Comparison of ENCODE assay signal across 8 cellular contexts in genomic region chr15:82832601-82833209, GRCh38. TPM values are rescaled to one million over a fixed set of nuclear protein-coding genes. Genes with fewer than 3 reads are reported as not detected.
A peak's percentile ranks its signal among the peaks of the same experiment; 100 is the strongest.
DNase-seq lines count a peak whose midpoint lies in the region; ATAC-seq and TF ChIP-seq lines count a peak whose summit lies in the region.

No MANE protein-coding gene starts in this region.

- no peak overlapping the region for H2BK12ac ChIP-seq in mesenchymal stem cell (ENCODE audit: low read length in 2 of 2)

- peak; percentile 33 for DNase-seq in H7
- peak; percentile 94 to 97 for DNase-seq in Kasumi-1 (lab: John Stamatoyannopoulos, UW)
- DNase-seq in activated naive CD4-positive, alpha-beta T cell treated with anti-CD3 and anti-CD28 coated beads, Interleukin-2, amount 50 U/mL, for 16 hours, result peak; percentile 55
- DNase-seq in mesenchymal stem cell, result peak; percentile 86
- no peak for DNase-seq in HUDEP-2 (lab: John Stamatoyannopoulos, UW; ENCODE audit: unreplicated experiment in 76 of 76)
- DNase-seq in NCI-H774 (lab: John Stamatoyannopoulos, UW), result no peak
- no peak for DNase-seq in vagina (ENCODE audit: extremely low spot score in 2 of 2)

- no peak overlapping the region for H2AFZ ChIP-seq in mesenchymal stem cell (ENCODE audit: low read depth, low read length)

- peaks cover 18% of the 10 kb centered on the region for H3K4me1 ChIP-seq in mesenchymal stem cell (ENCODE audit: control insufficient read depth, insufficient read depth, low read depth, low read length)
- H3K4me1 ChIP-seq in vagina, result no peaks in the 10 kb centered on the region

- H3K36me3 ChIP-seq in H7 (replicated peaks; ENCODE audit: control insufficient read depth, insufficient read depth, low read length) (peaks cover 16% of the 10 kb centered on the region), mesenchymal stem cell (ENCODE audit: control insufficient read depth in 1 of 2, insufficient read depth in 2 of 2, low read depth in 1 of 2, low read length in 2 of 2) (peaks cover 49 to 93% of the 10 kb centered on the region in 2 experiments), vagina (peaks cover 3 to 92% of the 10 kb centered on the region in 2 donors)

- no peak overlapping the region for H3K14ac ChIP-seq in mesenchymal stem cell (ENCODE audit: low read length in 2 of 2)

- 5% methylated on average over 8 of the region's 8 CpGs for WGBS in mesenchymal stem cell

- no peak overlapping the region for H4K8ac ChIP-seq in mesenchymal stem cell (ENCODE audit: low read length)

- no peak overlapping the region for H3K18ac ChIP-seq in mesenchymal stem cell (ENCODE audit: low read depth in 1 of 2, low read length in 2 of 2)

- H2BK15ac ChIP-seq in mesenchymal stem cell (ENCODE audit: low read depth, poor library complexity, severe bottlenecking), result no peak overlapping the region

- no peak overlapping the region for H3K23ac ChIP-seq in mesenchymal stem cell (ENCODE audit: low read length in 2 of 2)

- H3K27ac ChIP-seq in mesenchymal stem cell (ENCODE audit: low read length, poor library complexity, severe bottlenecking) (peak overlapping the region; percentile 79), vagina (no peak overlapping the region)

- peaks cover 32% of the 10 kb centered on the region for H3K79me1 ChIP-seq in mesenchymal stem cell (replicated peaks; ENCODE audit: low read length, poor library complexity, severe bottlenecking)

- intact Hi-C loops in vagina (cut with DNase I), result no loop called here

- ATAC-seq in GM18498 (IDR thresholded peaks at IDR 0.05; ENCODE audit: unreplicated experiment), result peak; percentile 81

- no peak overlapping the region for H2BK5ac ChIP-seq in mesenchymal stem cell (ENCODE audit: low read depth, low read length, poor library complexity, severe bottlenecking)

- H2BK120ac ChIP-seq in mesenchymal stem cell (ENCODE audit: low read depth, low read length), result no peak overlapping the region

- no peak overlapping the region for H3K4ac ChIP-seq in mesenchymal stem cell (ENCODE audit: low read depth in 1 of 2, low read length in 2 of 2)

- no peak overlapping the region for H2AK5ac ChIP-seq in mesenchymal stem cell (ENCODE audit: low read length, severe bottlenecking)

- peak overlapping the region; percentile 31 for H3K9ac ChIP-seq in mesenchymal stem cell (ENCODE audit: low read length)

- no peak for TF ChIP-seq CTCF in vagina (IDR thresholded peaks at IDR 0.05)

- no peak overlapping the region for H3K4me3 ChIP-seq in H7 (ENCODE audit: insufficient read depth, low read depth, low read length)
- no peak overlapping the region for H3K4me3 ChIP-seq in mesenchymal stem cell (ENCODE audit: insufficient read depth in 1 of 2, low read depth in 1 of 2, low read length in 2 of 2)
- H3K4me3 ChIP-seq in vagina, result no peak overlapping the region

- no peak overlapping the region for H4K91ac ChIP-seq in mesenchymal stem cell (ENCODE audit: low read length)

- no peak for TF ChIP-seq POLR2A in vagina (IDR thresholded peaks at IDR 0.05)

- H3K27me3 ChIP-seq in H7 (ENCODE audit: control insufficient read depth, insufficient read depth, low read length) (no peaks in the 10 kb centered on the region), mesenchymal stem cell (ENCODE audit: control insufficient read depth in 1 of 2, insufficient read depth in 1 of 2, low read length in 2 of 2) (no peaks in the 10 kb centered on the region), vagina (no peaks in the 10 kb centered on the region)

- H3K9me3 ChIP-seq in mesenchymal stem cell (ENCODE audit: control insufficient read depth, low read length), result no peaks in the 10 kb centered on the region
- H3K9me3 ChIP-seq in vagina, result no peaks in the 10 kb centered on the region

- H3K4me2 ChIP-seq in mesenchymal stem cell (ENCODE audit: low read length, poor library complexity, severe bottlenecking), result no peak overlapping the region

RNA-seq across cellular contexts. Expression of gene WHAMM, which starts 23.3 kb away (rescaled TPM):
- 1.0 and 1.9 TPM in 2 replicates for total RNA-seq in H7 (2014; rRNA removed; shearing (Covaris generic))
- 9.4 TPM for polyA plus RNA-seq in mesenchymal stem cell (2013, experiment 1 of 2)
- 9.8 TPM for polyA plus RNA-seq in mesenchymal stem cell (2013, experiment 2 of 2)
- total RNA-seq in vagina, result 9.3 TPM

RNA-seq across cellular contexts. Expression of gene FSD2, which starts 26.8 kb away (rescaled TPM):
- total RNA-seq in H7 (2014; rRNA removed; shearing (Covaris generic)), result 0.03 TPM in 1 of 2 replicates, not detected in the other
- not detected for polyA plus RNA-seq in mesenchymal stem cell (2013, experiment 1 of 2)
- polyA plus RNA-seq in mesenchymal stem cell (2013, experiment 2 of 2), result 0.01 TPM
- total RNA-seq in vagina, result not detected

Comparison
In these comparisons a context has a peak if more than half of its experiments do, and no peak if none do; other contexts are left out.
1. DNase-seq: peak in H7 (single experiment), Kasumi-1 (2 of 2), activated naive CD4-positive, alpha-beta T cell treated with anti-CD3 and anti-CD28 coated beads, Interleukin-2, amount 50 U/mL, for 16 hours (single experiment) and mesenchymal stem cell (single experiment); none in HUDEP-2 (0 of 76), NCI-H774 (single experiment) and vagina (0 of 2).